Comparison of ENCODE assay signal across 27 cellular contexts in genomic region chr7:32410545-32410944, GRCh38.
"Had no signal": no experiment of that assay in that cellular context is flagged by ENCODE, and none has a peak within 500 bp of the region (broad histone marks: within the 10 kb centered on the region; RNA-seq: fewer than 3 reads in every experiment).

No MANE protein-coding gene starts in this region.

- H3K36me3 ChIP-seq: left ventricle myocardium inferior, pancreas, prostate gland, stomach, thoracic aorta, tibial artery, uterus had no signal

- H3K4me1 Mint-ChIP-seq: mesothelial cell of epicardium; naive B cell; natural killer cell; nephron progenitor cell; stimulated activated naive B cell treated with anti-CD40 and anti-IgM and Interleukin-4, amounts not matched to agents 10 μg/mL and 1 μg/mL and 100 μg/mL, for 72 hours had no signal

- H2AFZ ChIP-seq: hepatocyte had no signal

- H3K36me3 Mint-ChIP-seq: mesothelial cell of epicardium; naive B cell; natural killer cell; stimulated activated naive B cell treated with anti-CD40 and anti-IgM and Interleukin-4, amounts not matched to agents 10 μg/mL and 1 μg/mL and 100 μg/mL, for 72 hours had no signal

- DNase-seq: islet precursor cell; left ventricle myocardium inferior; mesendoderm; naive B cell; natural killer cell; nephron progenitor cell; pancreas; posterior cingulate gyrus; retina; right cardiac atrium; stimulated activated CD4-positive, alpha-beta T cell treated with anti-CD3 and anti-CD28 coated beads, Interleukin-12 subunit alpha, Interleukin-12 subunit beta, amount 100 ng/mL, for 4 hours; stimulated activated CD4-positive, alpha-beta T cell treated with anti-CD3 and anti-CD28 coated beads, Interleukin-15, amount 100 ng/mL, for 24 hours; stimulated activated CD4-positive, alpha-beta T cell treated with anti-CD3 and anti-CD28 coated beads, Interleukin-2, amount 100 ng/mL, for 24 hours; stimulated activated CD4-positive, alpha-beta T cell treated with anti-CD3 and anti-CD28 coated beads, Interleukin-4, amount 100 ng/mL, for 1 hour; stimulated activated naive B cell treated with anti-CD40 and anti-IgM and Interleukin-4, amounts not matched to agents 10 μg/mL and 1 μg/mL and 100 μg/mL, for 72 hours; stimulated activated naive CD8-positive, alpha-beta T cell treated with anti-CD3 and anti-CD28 coated beads, Interleukin-15, Interleukin-2, amounts not matched to agents 100 U/mL and 50 U/mL, for 24 hours; stomach; tibial artery; trophoblast cell; uterus had no signal

- H3K4me3 ChIP-seq: hepatocyte, left ventricle myocardium inferior, lung, pancreas, prostate gland, skin epidermis, stomach, thoracic aorta, tibial artery, uterus had no signal

- H3K4me3 Mint-ChIP-seq: mesothelial cell of epicardium; naive B cell; natural killer cell; nephron progenitor cell; stimulated activated naive B cell treated with anti-CD40 and anti-IgM and Interleukin-4, amounts not matched to agents 10 μg/mL and 1 μg/mL and 100 μg/mL, for 72 hours had no signal

- H3K79me2 ChIP-seq: hepatocyte had no signal

- H3K27ac Mint-ChIP-seq: mesothelial cell of epicardium; naive B cell; natural killer cell; nephron progenitor cell; stimulated activated naive B cell treated with anti-CD40 and anti-IgM and Interleukin-4, amounts not matched to agents 10 μg/mL and 1 μg/mL and 100 μg/mL, for 72 hours had no signal

- H3K9me3 ChIP-seq: left ventricle myocardium inferior, pancreas, prostate gland, stomach, thoracic aorta, tibial artery, uterus had no signal

- H3K4me2 ChIP-seq: hepatocyte had no signal

- H3K27ac ChIP-seq: hepatocyte, left ventricle myocardium inferior, pancreas, prostate gland, skin epidermis, stomach, thoracic aorta, tibial artery, uterus had no signal

- H3K9me3 Mint-ChIP-seq: mesothelial cell of epicardium; naive B cell; natural killer cell; nephron progenitor cell; stimulated activated naive B cell treated with anti-CD40 and anti-IgM and Interleukin-4, amounts not matched to agents 10 μg/mL and 1 μg/mL and 100 μg/mL, for 72 hours had no signal

- ATAC-seq: natural killer cell; pancreas; right cardiac atrium; sciatic nerve; stimulated activated naive B cell treated with anti-CD40 and anti-IgM and Interleukin-4, amounts not matched to agents 10 μg/mL and 1 μg/mL and 100 μg/mL, for 72 hours; stimulated activated naive CD8-positive, alpha-beta T cell treated with anti-CD3 and anti-CD28 coated beads, Interleukin-15, Interleukin-2, amounts not matched to agents 100 U/mL and 50 U/mL, for 24 hours had no signal

- H3K4me1 ChIP-seq: left ventricle myocardium inferior, pancreas, prostate gland, stomach, tibial artery, uterus had no signal

- H3K27me3 ChIP-seq: hepatocyte, pancreas, tibial artery, uterus had no signal

- FAIRE-seq: pancreas had no signal
